ENCODE assay signal across 1 cellular context in the genomic region with DNA sequence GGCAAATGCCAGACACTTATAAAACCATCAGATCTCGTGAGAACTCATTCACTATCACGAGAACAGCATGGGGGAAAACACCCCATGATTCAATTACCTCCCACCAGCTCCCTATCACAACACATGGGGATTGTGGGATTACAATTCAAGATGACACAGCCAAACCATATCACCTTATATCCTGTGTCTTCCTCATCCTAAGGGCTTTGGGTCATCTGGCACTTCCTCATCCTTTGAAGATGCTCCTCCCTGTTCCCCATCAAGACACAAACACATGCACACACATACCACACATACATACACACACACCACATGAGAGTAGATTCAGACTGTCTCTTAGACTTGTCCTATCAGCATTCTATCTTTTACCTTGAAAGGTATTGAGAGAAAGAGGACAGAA.
TF ChIP-seq lines count a peak whose summit lies in the region.

No MANE protein-coding gene starts in this region.

TF ChIP-seq in SK-N-SH, 30 proteins besides CTCF, POLR2A, EP300 and RAD21 (continued from another document):
- TF ChIP-seq, protein P1, sequence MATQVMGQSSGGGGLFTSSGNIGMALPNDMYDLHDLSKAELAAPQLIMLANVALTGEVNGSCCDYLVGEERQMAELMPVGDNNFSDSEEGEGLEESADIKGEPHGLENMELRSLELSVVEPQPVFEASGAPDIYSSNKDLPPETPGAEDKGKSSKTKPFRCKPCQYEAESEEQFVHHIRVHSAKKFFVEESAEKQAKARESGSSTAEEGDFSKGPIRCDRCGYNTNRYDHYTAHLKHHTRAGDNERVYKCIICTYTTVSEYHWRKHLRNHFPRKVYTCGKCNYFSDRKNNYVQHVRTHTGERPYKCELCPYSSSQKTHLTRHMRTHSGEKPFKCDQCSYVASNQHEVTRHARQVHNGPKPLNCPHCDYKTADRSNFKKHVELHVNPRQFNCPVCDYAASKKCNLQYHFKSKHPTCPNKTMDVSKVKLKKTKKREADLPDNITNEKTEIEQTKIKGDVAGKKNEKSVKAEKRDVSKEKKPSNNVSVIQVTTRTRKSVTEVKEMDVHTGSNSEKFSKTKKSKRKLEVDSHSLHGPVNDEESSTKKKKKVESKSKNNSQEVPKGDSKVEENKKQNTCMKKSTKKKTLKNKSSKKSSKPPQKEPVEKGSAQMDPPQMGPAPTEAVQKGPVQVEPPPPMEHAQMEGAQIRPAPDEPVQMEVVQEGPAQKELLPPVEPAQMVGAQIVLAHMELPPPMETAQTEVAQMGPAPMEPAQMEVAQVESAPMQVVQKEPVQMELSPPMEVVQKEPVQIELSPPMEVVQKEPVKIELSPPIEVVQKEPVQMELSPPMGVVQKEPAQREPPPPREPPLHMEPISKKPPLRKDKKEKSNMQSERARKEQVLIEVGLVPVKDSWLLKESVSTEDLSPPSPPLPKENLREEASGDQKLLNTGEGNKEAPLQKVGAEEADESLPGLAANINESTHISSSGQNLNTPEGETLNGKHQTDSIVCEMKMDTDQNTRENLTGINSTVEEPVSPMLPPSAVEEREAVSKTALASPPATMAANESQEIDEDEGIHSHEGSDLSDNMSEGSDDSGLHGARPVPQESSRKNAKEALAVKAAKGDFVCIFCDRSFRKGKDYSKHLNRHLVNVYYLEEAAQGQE (IDR thresholded peaks at IDR 0.05; ENCODE audit: low read depth, low read length), result no peak
- TF ChIP-seq FOSL2 (IDR thresholded peaks at IDR 0.05; ENCODE audit: borderline replicate concordance, low read depth) (no peak), EZH2phosphoT487 (IDR thresholded peaks at IDR 0.05; ENCODE audit: borderline replicate concordance, low read depth) (no peak), POLR2AphosphoS5 (IDR thresholded peaks at IDR 0.05; ENCODE audit: low read depth, low read length) (no peak)
- TF ChIP-seq, protein P2, sequence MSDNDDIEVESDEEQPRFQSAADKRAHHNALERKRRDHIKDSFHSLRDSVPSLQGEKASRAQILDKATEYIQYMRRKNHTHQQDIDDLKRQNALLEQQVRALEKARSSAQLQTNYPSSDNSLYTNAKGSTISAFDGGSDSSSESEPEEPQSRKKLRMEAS (IDR thresholded peaks at IDR 0.05; ENCODE audit: low read depth), result no peak
- TF ChIP-seq, protein P3, sequence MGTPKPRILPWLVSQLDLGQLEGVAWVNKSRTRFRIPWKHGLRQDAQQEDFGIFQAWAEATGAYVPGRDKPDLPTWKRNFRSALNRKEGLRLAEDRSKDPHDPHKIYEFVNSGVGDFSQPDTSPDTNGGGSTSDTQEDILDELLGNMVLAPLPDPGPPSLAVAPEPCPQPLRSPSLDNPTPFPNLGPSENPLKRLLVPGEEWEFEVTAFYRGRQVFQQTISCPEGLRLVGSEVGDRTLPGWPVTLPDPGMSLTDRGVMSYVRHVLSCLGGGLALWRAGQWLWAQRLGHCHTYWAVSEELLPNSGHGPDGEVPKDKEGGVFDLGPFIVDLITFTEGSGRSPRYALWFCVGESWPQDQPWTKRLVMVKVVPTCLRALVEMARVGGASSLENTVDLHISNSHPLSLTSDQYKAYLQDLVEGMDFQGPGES (IDR thresholded peaks at IDR 0.05; ENCODE audit: low read depth, low read length), result no peak
TF ChIP-seq in SK-N-SH: peak in this region for 0.
